9 cellular contexts compared by ENCODE assay signal in the genomic region with DNA sequence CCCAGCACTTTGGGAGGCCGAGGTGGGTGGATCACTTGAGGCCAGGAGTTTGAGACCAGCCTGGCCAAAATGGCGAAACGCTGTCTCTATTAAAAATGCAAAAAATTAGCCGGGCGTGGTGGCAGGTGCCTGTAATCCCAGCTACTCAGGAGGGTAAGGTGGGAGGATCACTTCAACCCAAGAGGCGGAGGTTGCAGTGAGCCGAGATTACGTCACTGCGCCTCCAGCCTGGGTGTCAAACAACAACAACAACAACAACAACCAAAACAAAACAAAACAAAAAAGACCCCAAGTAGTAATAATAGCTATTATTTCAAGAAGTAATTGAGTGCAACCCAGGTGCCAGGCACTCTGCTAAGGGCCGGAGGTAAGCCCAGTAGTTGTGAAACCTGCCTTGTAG. TPM values are rescaled to one million over a fixed set of nuclear protein-coding genes. Genes with fewer than 3 reads are reported as not detected.
DNase-seq lines count a peak whose midpoint lies in the region; ATAC-seq and TF ChIP-seq lines count a peak whose summit lies in the region.
"Not testable (repeated sequence)": the region's sequence is repeated elsewhere in the genome, so short reads cannot be mapped to it uniquely, and the experiment has no call there.
"Had no signal": no experiment of that assay in that cellular context is flagged by ENCODE, and none has a peak within 500 bp of the region (broad histone marks: within the 10 kb centered on the region; RNA-seq: fewer than 3 reads in every experiment).

No MANE protein-coding gene starts in this region.

- POLR2A ChIA-PET in CD4-positive, alpha-beta T cell (lab: Charles Lee) = interaction anchor here (1.3 to 7.3 kb wide), 7 partner anchors 10 to 103 kb away, joined by 3 to 172 read pairs (median 26); a partner anchor contains a TSS
- POLR2A ChIA-PET in naive thymus-derived CD4-positive, alpha-beta T cell (lab: Charles Lee) = interaction anchor here (0.7 to 25.4 kb wide), 8 partner anchors 11 to 104 kb away, joined by 3 to 644 read pairs (median 6); a partner anchor contains a TSS

- H3K4me3 Mint-ChIP-seq in CD4-positive, alpha-beta T cell = peak overlapping the region; percentile 95
- H3K4me3 Mint-ChIP-seq in activated CD4-positive, alpha-beta T cell treated with anti-CD3 and anti-CD28 coated beads, Interleukin-2, amount 10 ng/mL, durations not matched to agents 24 days and 14 days = peak overlapping the region; percentile 28
- peak overlapping the region; percentile 8 for H3K4me3 Mint-ChIP-seq in activated T-cell treated with anti-CD3 and anti-CD28 coated beads, Interleukin-2, amount 50 U/mL, for 4 hours
- H3K4me3 Mint-ChIP-seq in activated naive CD4-positive, alpha-beta T cell treated with anti-CD3 and anti-CD28 coated beads, Interleukin-2, amount 50 U/mL, for 24 hours = peak overlapping the region; percentile 93
- H3K4me3 Mint-ChIP-seq in naive thymus-derived CD4-positive, alpha-beta T cell = peak overlapping the region; percentile 31 to 97 (median 96)
- not testable (repeated sequence) for H3K4me3 Mint-ChIP-seq in stimulated activated naive B cell treated with anti-CD40 and anti-IgM and Interleukin-4, amounts not matched to agents 10 μg/mL and 1 μg/mL and 100 μg/mL, for 72 hours

- peaks cover 99% of the 10 kb centered on the region for H3K4me1 Mint-ChIP-seq in CD4-positive, alpha-beta T cell (ENCODE audit: low read depth)
- peaks cover 72% of the 10 kb centered on the region for H3K4me1 Mint-ChIP-seq in activated CD4-positive, alpha-beta T cell treated with anti-CD3 and anti-CD28 coated beads, Interleukin-2, amount 10 ng/mL, durations not matched to agents 24 days and 14 days
- H3K4me1 Mint-ChIP-seq in activated T-cell treated with anti-CD3 and anti-CD28 coated beads, Interleukin-2, amount 50 U/mL, for 4 hours (ENCODE audit: low read depth) = peaks cover 95% of the 10 kb centered on the region
- H3K4me1 Mint-ChIP-seq in activated naive CD4-positive, alpha-beta T cell treated with anti-CD3 and anti-CD28 coated beads, Interleukin-2, amount 50 U/mL, for 24 hours = peaks cover 96% of the 10 kb centered on the region
- peaks cover 83 to 98% (median 95%) of the 10 kb centered on the region in 7 donors for H3K4me1 Mint-ChIP-seq in naive thymus-derived CD4-positive, alpha-beta T cell
- H3K4me1 Mint-ChIP-seq in stimulated activated naive B cell treated with anti-CD40 and anti-IgM and Interleukin-4, amounts not matched to agents 10 μg/mL and 1 μg/mL and 100 μg/mL, for 72 hours = peaks cover 67 to 87% of the 10 kb centered on the region in 2 donors

- TF ChIP-seq CTCF in CD4-positive, alpha-beta T cell (IDR thresholded peaks at IDR 0.05); SU-DHL-6 (IDR thresholded peaks at IDR 0.05; ENCODE audit: insufficient read depth, low read length, poor library complexity, severe bottlenecking): not testable (repeated sequence)

- not testable (repeated sequence) for H3K27me3 ChIP-seq in CD4-positive, alpha-beta T cell (ENCODE audit: control insufficient read depth, insufficient read depth, low read length); SU-DHL-6 (ENCODE audit: low read length); effector memory CD4-positive, alpha-beta T cell (replicated peaks; ENCODE audit: control insufficient read depth, insufficient read depth, low read length, poor library complexity, severe bottlenecking); naive thymus-derived CD4-positive, alpha-beta T cell (ENCODE audit: control insufficient read depth in 2 of 2, insufficient read depth in 2 of 2, low read length in 2 of 2)

- H3K27ac Mint-ChIP-seq in CD4-positive, alpha-beta T cell = peak overlapping the region; percentile 97
- peak overlapping the region; percentile 20 for H3K27ac Mint-ChIP-seq in activated CD4-positive, alpha-beta T cell treated with anti-CD3 and anti-CD28 coated beads, Interleukin-2, amount 10 ng/mL, durations not matched to agents 24 days and 14 days
- H3K27ac Mint-ChIP-seq in activated naive CD4-positive, alpha-beta T cell treated with anti-CD3 and anti-CD28 coated beads, Interleukin-2, amount 50 U/mL, for 24 hours = peak overlapping the region; percentile 96
- peak overlapping the region; percentile 43 to 99 (median 97) for H3K27ac Mint-ChIP-seq in naive thymus-derived CD4-positive, alpha-beta T cell
- peak overlapping the region; percentile 98 for H3K27ac Mint-ChIP-seq in stimulated activated naive B cell treated with anti-CD40 and anti-IgM and Interleukin-4, amounts not matched to agents 10 μg/mL and 1 μg/mL and 100 μg/mL, for 72 hours

- not testable (repeated sequence) for H2AFZ ChIP-seq in SU-DHL-6 (ENCODE audit: low read depth, low read length, severe bottlenecking)

- not testable (repeated sequence) for H3K9ac ChIP-seq in SU-DHL-6 (ENCODE audit: low read length)

- CTCF ChIA-PET in CD4-positive, alpha-beta T cell (lab: Charles Lee) = interaction anchor here (1.0 to 6.3 kb wide), 4 partner anchors 16 to 104 kb away, joined by 3 to 65 read pairs (median 14); a partner anchor contains a TSS
- CTCF ChIA-PET in naive thymus-derived CD4-positive, alpha-beta T cell (lab: Charles Lee) = interaction anchor here (0.9 to 2.6 kb wide), 6 partner anchors 12 to 81 kb away, joined by 3 to 13 read pairs (median 3); a partner anchor contains a TSS

- not testable (repeated sequence) for DNase-seq in CD4-positive, alpha-beta T cell; activated CD4-positive, alpha-beta T cell treated with anti-CD3 and anti-CD28 coated beads, Interleukin-2, amount 10 ng/mL, durations not matched to agents 24 days and 14 days; activated T-cell treated with anti-CD3 and anti-CD28 coated beads, Interleukin-2, amount 50 U/mL, for 4 hours; effector memory CD4-positive, alpha-beta T cell; naive thymus-derived CD4-positive, alpha-beta T cell; stimulated activated naive B cell treated with anti-CD40 and anti-IgM and Interleukin-4, amounts not matched to agents 10 μg/mL and 1 μg/mL and 100 μg/mL, for 72 hours

- H3K36me3 ChIP-seq in SU-DHL-6 (ENCODE audit: low read length) = not testable (repeated sequence)
- H3K36me3 ChIP-seq in effector memory CD4-positive, alpha-beta T cell (ENCODE audit: control insufficient read depth, insufficient read depth, low read length) = peaks cover 33% of the 10 kb centered on the region
- peaks cover 10 to 29% (median 25%) of the 10 kb centered on the region in 3 experiments for H3K36me3 ChIP-seq in naive thymus-derived CD4-positive, alpha-beta T cell (ENCODE audit: control insufficient read depth in 2 of 3, insufficient read depth in 3 of 3, low read length in 3 of 3)

- not testable (repeated sequence) for H3K9me2 ChIP-seq in SU-DHL-6 (replicated peaks; ENCODE audit: insufficient read depth, low read length)

- not testable (repeated sequence) for ATAC-seq in CD4-positive, alpha-beta T cell (ENCODE audit: poor library complexity); activated T-cell treated with anti-CD3 and anti-CD28 coated beads, Interleukin-2, amount 50 U/mL, for 4 hours; naive thymus-derived CD4-positive, alpha-beta T cell; stimulated activated naive B cell treated with anti-CD40 and anti-IgM and Interleukin-4, amounts not matched to agents 10 μg/mL and 1 μg/mL and 100 μg/mL, for 72 hours (replicated peaks)

- H3K9me3 ChIP-seq in CD4-positive, alpha-beta T cell (ENCODE audit: control insufficient read depth, low read length); SU-DHL-6 (ENCODE audit: insufficient read depth, low read length); effector memory CD4-positive, alpha-beta T cell (ENCODE audit: control insufficient read depth, low read length); naive thymus-derived CD4-positive, alpha-beta T cell (ENCODE audit: control insufficient read depth in 2 of 3, low read length in 3 of 3): not testable (repeated sequence)

- not testable (repeated sequence) for H3K9me3 Mint-ChIP-seq in CD4-positive, alpha-beta T cell; activated CD4-positive, alpha-beta T cell treated with anti-CD3 and anti-CD28 coated beads, Interleukin-2, amount 10 ng/mL, durations not matched to agents 24 days and 14 days; activated T-cell treated with anti-CD3 and anti-CD28 coated beads, Interleukin-2, amount 50 U/mL, for 4 hours; activated naive CD4-positive, alpha-beta T cell treated with anti-CD3 and anti-CD28 coated beads, Interleukin-2, amount 50 U/mL, for 24 hours; naive thymus-derived CD4-positive, alpha-beta T cell; stimulated activated naive B cell treated with anti-CD40 and anti-IgM and Interleukin-4, amounts not matched to agents 10 μg/mL and 1 μg/mL and 100 μg/mL, for 72 hours

- H3F3A ChIP-seq in SU-DHL-6 (ENCODE audit: insufficient read depth) = peaks cover 55% of the 10 kb centered on the region

- H3K79me2 ChIP-seq in SU-DHL-6 (ENCODE audit: insufficient read depth, low read length) = peaks cover 98% of the 10 kb centered on the region

- peak overlapping the region; percentile 77 for H3K4me2 ChIP-seq in SU-DHL-6 (ENCODE audit: low read depth, low read length, poor library complexity, severe bottlenecking)

- H3K4me3 ChIP-seq in SU-DHL-6 (ENCODE audit: insufficient read depth, low read length, poor library complexity, severe bottlenecking); naive thymus-derived CD4-positive, alpha-beta T cell (ENCODE audit: low read length): not testable (repeated sequence)
- peak overlapping the region; percentile 5 for H3K4me3 ChIP-seq in effector memory CD4-positive, alpha-beta T cell (ENCODE audit: insufficient read depth, low read depth, low read length, poor library complexity, severe bottlenecking)

- H3K27ac ChIP-seq in CD4-positive, alpha-beta T cell (ENCODE audit: low read depth, low read length) = peak overlapping the region; percentile 1
- peak overlapping the region; percentile 85 for H3K27ac ChIP-seq in SU-DHL-6 (ENCODE audit: low read depth, low read length)
- H3K27ac ChIP-seq in effector memory CD4-positive, alpha-beta T cell (ENCODE audit: insufficient read depth, low read length, poor library complexity, severe bottlenecking) = peak overlapping the region; percentile 37
- peak overlapping the region; percentile 75 for H3K27ac ChIP-seq in naive thymus-derived CD4-positive, alpha-beta T cell (ENCODE audit: low read depth, low read length)

- H3K4me1 ChIP-seq in effector memory CD4-positive, alpha-beta T cell (ENCODE audit: control insufficient read depth, insufficient read depth, low read length, poor library complexity, severe bottlenecking) = peaks cover 84% of the 10 kb centered on the region
- peaks cover 86 to 90% of the 10 kb centered on the region in 2 donors for H3K4me1 ChIP-seq in naive thymus-derived CD4-positive, alpha-beta T cell (ENCODE audit: control insufficient read depth in 2 of 2, insufficient read depth in 2 of 2, low read length in 2 of 2)

- not testable (repeated sequence) for H3K27me3 Mint-ChIP-seq in CD4-positive, alpha-beta T cell; activated CD4-positive, alpha-beta T cell treated with anti-CD3 and anti-CD28 coated beads, Interleukin-2, amount 10 ng/mL, durations not matched to agents 24 days and 14 days; activated T-cell treated with anti-CD3 and anti-CD28 coated beads, Interleukin-2, amount 50 U/mL, for 4 hours (ENCODE audit: low read depth); activated naive CD4-positive, alpha-beta T cell treated with anti-CD3 and anti-CD28 coated beads, Interleukin-2, amount 50 U/mL, for 24 hours; naive thymus-derived CD4-positive, alpha-beta T cell; stimulated activated naive B cell treated with anti-CD40 and anti-IgM and Interleukin-4, amounts not matched to agents 10 μg/mL and 1 μg/mL and 100 μg/mL, for 72 hours

- peaks cover 97% of the 10 kb centered on the region for H3K36me3 Mint-ChIP-seq in CD4-positive, alpha-beta T cell (ENCODE audit: low read depth)
- peaks cover 25% of the 10 kb centered on the region for H3K36me3 Mint-ChIP-seq in activated CD4-positive, alpha-beta T cell treated with anti-CD3 and anti-CD28 coated beads, Interleukin-2, amount 10 ng/mL, durations not matched to agents 24 days and 14 days (ENCODE audit: low read depth)
- not testable (repeated sequence) for H3K36me3 Mint-ChIP-seq in activated T-cell treated with anti-CD3 and anti-CD28 coated beads, Interleukin-2, amount 50 U/mL, for 4 hours (ENCODE audit: insufficient read depth); activated naive CD4-positive, alpha-beta T cell treated with anti-CD3 and anti-CD28 coated beads, Interleukin-2, amount 50 U/mL, for 24 hours
- peaks cover 16 to 69% (median 64%) of the 10 kb centered on the region in 5 donors for H3K36me3 Mint-ChIP-seq in naive thymus-derived CD4-positive, alpha-beta T cell
- H3K36me3 Mint-ChIP-seq in stimulated activated naive B cell treated with anti-CD40 and anti-IgM and Interleukin-4, amounts not matched to agents 10 μg/mL and 1 μg/mL and 100 μg/mL, for 72 hours = peaks cover 4 to 11% of the 10 kb centered on the region in 2 donors

- intact Hi-C loops in CD4-positive, alpha-beta T cell (cut with DNase I, micrococcal nuclease) = loop anchor here in 1 of 2 experiments (5.0 to 10.0 kb wide), 2 partner anchors 78 to 161 kb away; no protein-coding TSS in a partner anchor
- intact Hi-C loops in activated CD4-positive, alpha-beta T cell treated with anti-CD3 and anti-CD28 coated beads, Interleukin-2, amount 10 ng/mL, durations not matched to agents 24 days and 14 days (cut with micrococcal nuclease) = not testable (repeated sequence)
- intact Hi-C loops in naive thymus-derived CD4-positive, alpha-beta T cell (cut with micrococcal nuclease) = loop anchor here (2.0 to 5.0 kb wide), 4 partner anchors 15 to 192 kb away; no protein-coding TSS in a partner anchor

- H4K20me1 ChIP-seq in SU-DHL-6 (ENCODE audit: low read depth, low read length) = not testable (repeated sequence)

RNA-seq across cellular contexts. Expression of a gene that starts 21.7 kb away (rescaled TPM):
- total RNA-seq in CD4-positive, alpha-beta T cell = 100 to 1,000 TPM; 123 to 129 TPM
- total RNA-seq in activated CD4-positive, alpha-beta T cell treated with anti-CD3 and anti-CD28 coated beads, Interleukin-2, amount 10 ng/mL, durations not matched to agents 24 days and 14 days = 25.3 and 26.5 TPM in 2 replicates
- total RNA-seq in activated T-cell treated with anti-CD3 and anti-CD28 coated beads, Interleukin-2, amount 50 U/mL, for 4 hours = 10 to 100 TPM; 14.7 to 17.4 (median 16.8) TPM
- total RNA-seq in naive thymus-derived CD4-positive, alpha-beta T cell = 100 to 1,000 TPM; 246 to 576 (median 431) TPM
- 100 to 1,000 TPM; 532 to 813 TPM for polyA plus RNA-seq in naive thymus-derived CD4-positive, alpha-beta T cell
- total RNA-seq: A172 had no signal

Comparison
In these comparisons a context has a peak if more than half of its experiments do, and no peak if none do; other contexts are left out.
1. H3K27ac ChIP-seq: peak in every context shown above with its lines; median percentile 85 in SU-DHL-6; 75 in naive thymus-derived CD4-positive, alpha-beta T cell; 37 in effector memory CD4-positive, alpha-beta T cell; 1 in CD4-positive, alpha-beta T cell.
2. H3K27ac Mint-ChIP-seq: peak in every context shown above with its lines; median percentile 98 in stimulated activated naive B cell treated with anti-CD40 and anti-IgM and Interleukin-4, amounts not matched to agents 10 μg/mL and 1 μg/mL and 100 μg/mL, for 72 hours; 97 in CD4-positive, alpha-beta T cell; 97 in naive thymus-derived CD4-positive, alpha-beta T cell; 96 in activated naive CD4-positive, alpha-beta T cell treated with anti-CD3 and anti-CD28 coated beads, Interleukin-2, amount 50 U/mL, for 24 hours; 20 in activated CD4-positive, alpha-beta T cell treated with anti-CD3 and anti-CD28 coated beads, Interleukin-2, amount 10 ng/mL, durations not matched to agents 24 days and 14 days.